In genomic region chr1:30535595-30536325, GRCh38 we compare ENCODE assay signal across 21 cellular contexts.
DNase-seq lines count a peak whose midpoint lies in the region; ATAC-seq and TF ChIP-seq lines count a peak whose summit lies in the region.
"Had no signal": no experiment of that assay in that cellular context is flagged by ENCODE, and none has a peak within 500 bp of the region (broad histone marks: within the 10 kb centered on the region; RNA-seq: fewer than 3 reads in every experiment).

No MANE protein-coding gene starts in this region.

- H3K4me1 Mint-ChIP-seq in neural progenitor cell (peaks cover 9% of the 10 kb centered on the region), immature natural killer cell (no peaks in the 10 kb centered on the region)
- H3K4me1 Mint-ChIP-seq: CD4-positive, CD25-positive, alpha-beta regulatory T cell; CD8-positive, alpha-beta memory T cell had no signal

- DNase-seq in right atrium auricular region (ENCODE audit: low spot score) (peak; percentile 11), right cardiac atrium (no peak), ecto neural progenitor cell (ENCODE audit: low spot score) (peak; percentile 27), neural progenitor cell (ENCODE audit: low spot score) (no peak), spleen (peak; percentile 47), immature natural killer cell (no peak), iPS-NIHi11 (ENCODE audit: low spot score) (no peak)
- DNase-seq in stimulated activated CD8-positive, alpha-beta memory T cell treated with anti-CD3 and anti-CD28 coated beads, Interleukin-4, amount 100 ng/mL, for 48 hours = no peak
- DNase-seq: ACHN; BE2C; C1 segment of cervical spinal cord; CD4-positive, CD25-positive, alpha-beta regulatory T cell; CD8-positive, alpha-beta memory T cell; COR-L47; DMS 273 treated with DMSO at 0.1 percent for 48 hours; DMS53; DND-41; EL; H9 had no signal

- no peak overlapping the region for H3K4me3 ChIP-seq in right atrium auricular region
- no peak overlapping the region for H3K4me3 ChIP-seq in right cardiac atrium (ENCODE audit: low read length)
- no peak overlapping the region for H3K4me3 ChIP-seq in neural progenitor cell
- H3K4me3 ChIP-seq in spleen = no peak overlapping the region
- H3K4me3 ChIP-seq: GM12878 had no signal

- H3K36me3 ChIP-seq in right atrium auricular region (no peaks in the 10 kb centered on the region), neural progenitor cell (no peaks in the 10 kb centered on the region), spleen (no peaks in the 10 kb centered on the region)
- H3K36me3 ChIP-seq: BE2C had no signal

- no peak overlapping the region for H3K27ac ChIP-seq in right atrium auricular region
- no peak overlapping the region for H3K27ac ChIP-seq in right cardiac atrium (ENCODE audit: low read length)
- H3K27ac ChIP-seq in neural progenitor cell = no peak overlapping the region
- H3K27ac ChIP-seq in spleen = no peak overlapping the region

- H4K20me1 ChIP-seq in neural progenitor cell (ENCODE audit: low read depth) = no peaks in the 10 kb centered on the region

- H3K27me3 ChIP-seq in right atrium auricular region (no peaks in the 10 kb centered on the region), right cardiac atrium (ENCODE audit: control insufficient read depth, insufficient read depth) (no peaks in the 10 kb centered on the region), neural progenitor cell (no peaks in the 10 kb centered on the region), spleen (replicated peaks in 1 of 7) (peaks cover 0 to 18% (median 0%) of the 10 kb centered on the region in 7 donors)
- H3K27me3 ChIP-seq: BE2C had no signal

- H3K9ac ChIP-seq in neural progenitor cell = no peak overlapping the region

- TF ChIP-seq CTCF in right atrium auricular region (IDR thresholded peaks at IDR 0.05) = no peak
- TF ChIP-seq CTCF in neural progenitor cell (IDR thresholded peaks at IDR 0.05) = no peak
- TF ChIP-seq CTCF in spleen (IDR thresholded peaks at IDR 0.05 in 8 of 11, conservative IDR thresholded peaks at IDR 0.05 in 3 of 11) = no peak

- H3K9me3 ChIP-seq in right atrium auricular region (peaks cover 0 to 3% of the 10 kb centered on the region in 2 donors), right cardiac atrium (ENCODE audit: control insufficient read depth, low read length) (no peaks in the 10 kb centered on the region), neural progenitor cell (ENCODE audit: low read depth) (no peaks in the 10 kb centered on the region), spleen (no peaks in the 10 kb centered on the region)
- H3K9me3 ChIP-seq: BE2C had no signal

- WGBS in right cardiac atrium = 66% methylated on average over 6 of the region's 6 CpGs
- whole genome bisulfite sequencing in spleen, 5 donors = 52 to 71% (median 65%) methylated on average over 6 of the region's 6 CpGs

- H3K27me3 Mint-ChIP-seq in neural progenitor cell (ENCODE audit: insufficient read depth, low read depth) (peaks cover 18% of the 10 kb centered on the region), immature natural killer cell (ENCODE audit: low read depth in 3 of 3) (peaks cover 2 to 7% (median 4%) of the 10 kb centered on the region in 3 donors)
- H3K27me3 Mint-ChIP-seq: CD4-positive, CD25-positive, alpha-beta regulatory T cell had no signal

- H3F3A ChIP-seq in neural progenitor cell (ENCODE audit: low read depth) = no peaks in the 10 kb centered on the region

- no peaks in the 10 kb centered on the region for H3K79me2 ChIP-seq in neural progenitor cell (ENCODE audit: low read depth)

- H3K27ac Mint-ChIP-seq in neural progenitor cell = peak overlapping the region; percentile 5
- no peak overlapping the region for H3K27ac Mint-ChIP-seq in immature natural killer cell
- H3K27ac Mint-ChIP-seq: CD4-positive, CD25-positive, alpha-beta regulatory T cell; CD8-positive, alpha-beta memory T cell had no signal

- no peaks in the 10 kb centered on the region for H3K4me1 ChIP-seq in right atrium auricular region
- no peaks in the 10 kb centered on the region for H3K4me1 ChIP-seq in right cardiac atrium (ENCODE audit: control insufficient read depth, insufficient read depth, low read length)
- H3K4me1 ChIP-seq in neural progenitor cell = no peaks in the 10 kb centered on the region
- peaks cover 0 to 26% (median 4%) of the 10 kb centered on the region in 6 donors for H3K4me1 ChIP-seq in spleen
- H3K4me1 ChIP-seq: BE2C had no signal

- H3K9me3 Mint-ChIP-seq in neural progenitor cell (no peaks in the 10 kb centered on the region), immature natural killer cell (no peaks in the 10 kb centered on the region)
- H3K9me3 Mint-ChIP-seq: CD4-positive, CD25-positive, alpha-beta regulatory T cell; CD8-positive, alpha-beta memory T cell; H9 had no signal

- no peak for TF ChIP-seq POLR2A in spleen (IDR thresholded peaks at IDR 0.05)

- H3K4me3 Mint-ChIP-seq in neural progenitor cell (no peak overlapping the region), immature natural killer cell (no peak overlapping the region)
- H3K4me3 Mint-ChIP-seq: CD4-positive, CD25-positive, alpha-beta regulatory T cell; CD8-positive, alpha-beta memory T cell; H9 had no signal

- intact Hi-C loops in right cardiac atrium (cut with DNase I) = no loop called here
- intact Hi-C loops in spleen (cut with DNase I; ENCODE audit: low total_unique reads) = no loop called here

- ATAC-seq in right cardiac atrium = no peak
- ATAC-seq: GM12878, HepG2 had no signal

- H3K36me3 Mint-ChIP-seq in neural progenitor cell (no peaks in the 10 kb centered on the region), immature natural killer cell (no peaks in the 10 kb centered on the region)
- H3K36me3 Mint-ChIP-seq: CD4-positive, CD25-positive, alpha-beta regulatory T cell; CD8-positive, alpha-beta memory T cell had no signal

- H2AFZ ChIP-seq in neural progenitor cell (replicated peaks) = no peak overlapping the region

- H3K4me2 ChIP-seq in neural progenitor cell = no peak overlapping the region

Comparison
In these comparisons a context has a peak if more than half of its experiments do, and no peak if none do; other contexts are left out.
1. DNase-seq: peak in right atrium auricular region (single experiment), ecto neural progenitor cell (single experiment) and spleen (single experiment); none in right cardiac atrium (0 of 3), neural progenitor cell (single experiment), stimulated activated CD8-positive, alpha-beta memory T cell treated with anti-CD3 and anti-CD28 coated beads, Interleukin-4, amount 100 ng/mL, for 48 hours (single experiment), immature natural killer cell (0 of 3) and iPS-NIHi11 (single experiment).